16 cellular contexts compared by ENCODE assay signal in the genomic region with DNA sequence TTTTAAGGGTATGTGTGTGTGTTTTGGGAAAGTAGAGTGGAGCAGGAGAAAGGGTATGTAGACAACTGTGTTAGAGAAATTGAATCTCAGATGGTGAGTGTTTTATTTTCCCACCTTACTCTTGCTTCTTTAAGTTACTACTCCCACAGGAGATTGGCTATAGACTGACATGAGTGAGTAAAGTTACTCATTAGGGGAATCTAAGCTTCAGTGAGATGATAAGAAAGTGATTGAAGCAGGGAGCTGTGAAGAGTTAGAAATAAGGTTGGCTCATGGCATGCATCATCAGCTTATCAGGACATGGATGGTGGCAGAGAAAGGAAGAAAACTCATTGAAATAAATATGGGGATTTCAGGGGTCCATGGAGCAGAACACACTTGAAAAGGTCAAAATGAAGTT.
DNase-seq lines count a peak whose midpoint lies in the region; ATAC-seq and FAIRE-seq lines count a peak whose summit lies in the region.
"Had no signal": no experiment of that assay in that cellular context is flagged by ENCODE, and none has a peak within 500 bp of the region (broad histone marks: within the 10 kb centered on the region; RNA-seq: fewer than 3 reads in every experiment).

No MANE protein-coding gene starts in this region.

- H3K4me1 ChIP-seq in CD4-positive, CD25-positive, alpha-beta regulatory T cell (ENCODE audit: control insufficient read depth, insufficient read depth, low read length, poor library complexity, severe bottlenecking): peaks cover 40% of the 10 kb centered on the region

- H3K36me3 Mint-ChIP-seq in CD4-positive, CD25-positive, alpha-beta regulatory T cell: peaks cover 35% of the 10 kb centered on the region
- H3K36me3 Mint-ChIP-seq in activated naive CD8-positive, alpha-beta T cell treated with anti-CD3 and anti-CD28 coated beads for 36 hours: peaks cover 50% of the 10 kb centered on the region
- H3K36me3 Mint-ChIP-seq in natural killer cell treated with Interleukin-12 subunit alpha and Interleukin-12 subunit beta and Interleukin-15 and Interleukin-18, amount 100 ng/mL, for 72 hours: peaks cover 15% of the 10 kb centered on the region

- H3K9me3 Mint-ChIP-seq in CD4-positive, CD25-positive, alpha-beta regulatory T cell: peaks cover 0 to 2% (median 0%) of the 10 kb centered on the region in 7 donors
- H3K9me3 Mint-ChIP-seq in activated naive CD8-positive, alpha-beta T cell treated with anti-CD3 and anti-CD28 coated beads for 36 hours: peaks cover 3% of the 10 kb centered on the region
- peaks cover 4% of the 10 kb centered on the region for H3K9me3 Mint-ChIP-seq in natural killer cell treated with Interleukin-12 subunit alpha and Interleukin-12 subunit beta and Interleukin-15 and Interleukin-18, amount 100 ng/mL, for 72 hours

- no peaks in the 10 kb centered on the region for H3K9me3 ChIP-seq in CD4-positive, CD25-positive, alpha-beta regulatory T cell (ENCODE audit: control insufficient read depth in 2 of 2, low read length in 2 of 2)
- H3K9me3 ChIP-seq: BLaER1 treated with 17β-estradiol and CSF1 and Interleukin-3, amounts not matched to agents 10 nM and 100 nM; mucosa of descending colon; uterus had no signal

- H3K27me3 Mint-ChIP-seq in CD4-positive, CD25-positive, alpha-beta regulatory T cell: no peaks in the 10 kb centered on the region
- no peaks in the 10 kb centered on the region for H3K27me3 Mint-ChIP-seq in activated naive CD8-positive, alpha-beta T cell treated with anti-CD3 and anti-CD28 coated beads for 36 hours
- no peaks in the 10 kb centered on the region for H3K27me3 Mint-ChIP-seq in natural killer cell treated with Interleukin-12 subunit alpha and Interleukin-12 subunit beta and Interleukin-15 and Interleukin-18, amount 100 ng/mL, for 72 hours

- FAIRE-seq in GM18507 (lab: Jason Lieb, UNC): peak; percentile 50

- H3K27me3 ChIP-seq in CD4-positive, CD25-positive, alpha-beta regulatory T cell (ENCODE audit: control insufficient read depth, insufficient read depth, low read length): no peaks in the 10 kb centered on the region
- H3K27me3 ChIP-seq: BLaER1 treated with 17β-estradiol and CSF1 and Interleukin-3, amounts not matched to agents 10 nM and 100 nM; uterus had no signal

- peaks cover 31% of the 10 kb centered on the region for H3K36me3 ChIP-seq in CD4-positive, CD25-positive, alpha-beta regulatory T cell (ENCODE audit: control insufficient read depth, insufficient read depth, low read length)
- H3K36me3 ChIP-seq: uterus had no signal

- DNase-seq in CD4-positive, CD25-positive, alpha-beta regulatory T cell: no peak
- DNase-seq in GM18507 (ENCODE audit: extremely low spot score, insufficient read length, low read depth) (no peak), NOMO-1 treated with dmso at 0.1 percent for 144 hours (lab: John Stamatoyannopoulos, UW; ENCODE audit: unreplicated experiment) (no peak)
- DNase-seq in activated naive CD8-positive, alpha-beta T cell treated with anti-CD3 and anti-CD28 coated beads for 36 hours: no peak
- DNase-seq in natural killer cell treated with Interleukin-12 subunit alpha and Interleukin-12 subunit beta and Interleukin-15 and Interleukin-18, amount 100 ng/mL, for 72 hours (ENCODE audit: low spot score): no peak
- DNase-seq: effector memory CD4-positive, alpha-beta T cell; islet precursor cell; mucosa of descending colon; NCI-H2081 treated with DMSO at 0.1 percent for 48 hours; SIG-M5; stimulated activated CD4-positive, alpha-beta T cell treated with anti-CD3 and anti-CD28 coated beads, Interleukin-1b, Interleukin-23, amount 100 ng/mL, for 48 hours; uterus had no signal

- H3K4me3 ChIP-seq in CD4-positive, CD25-positive, alpha-beta regulatory T cell (ENCODE audit: low read depth, low read length): peak overlapping the region; percentile 15
- H3K4me3 ChIP-seq: BLaER1 treated with 17β-estradiol and CSF1 and Interleukin-3, amounts not matched to agents 10 nM and 100 nM; mucosa of descending colon; uterus had no signal

- peak overlapping the region; percentile 41 for H3K27ac ChIP-seq in CD4-positive, CD25-positive, alpha-beta regulatory T cell (ENCODE audit: insufficient read depth, low read length, poor library complexity, severe bottlenecking)
- H3K27ac ChIP-seq: BLaER1 treated with 17β-estradiol and CSF1 and Interleukin-3, amounts not matched to agents 10 nM and 100 nM had no signal

- peaks cover 54 to 82% (median 72%) of the 10 kb centered on the region in 4 donors for H3K4me1 Mint-ChIP-seq in CD4-positive, CD25-positive, alpha-beta regulatory T cell
- H3K4me1 Mint-ChIP-seq in activated naive CD8-positive, alpha-beta T cell treated with anti-CD3 and anti-CD28 coated beads for 36 hours: peaks cover 73% of the 10 kb centered on the region
- H3K4me1 Mint-ChIP-seq in natural killer cell treated with Interleukin-12 subunit alpha and Interleukin-12 subunit beta and Interleukin-15 and Interleukin-18, amount 100 ng/mL, for 72 hours (ENCODE audit: low read depth in 2 of 2): peaks cover 47 to 78% of the 10 kb centered on the region in 2 donors

- H3K4me3 Mint-ChIP-seq in CD4-positive, CD25-positive, alpha-beta regulatory T cell: peak overlapping the region in 2 of 4 donors; percentile 0 to 1
- no peak overlapping the region for H3K4me3 Mint-ChIP-seq in activated naive CD8-positive, alpha-beta T cell treated with anti-CD3 and anti-CD28 coated beads for 36 hours
- peak overlapping the region; percentile 67 for H3K4me3 Mint-ChIP-seq in natural killer cell treated with Interleukin-12 subunit alpha and Interleukin-12 subunit beta and Interleukin-15 and Interleukin-18, amount 100 ng/mL, for 72 hours

- ATAC-seq in CD4-positive, CD25-positive, alpha-beta regulatory T cell (ENCODE audit: low read depth in 2 of 2): no peak
- ATAC-seq in natural killer cell treated with Interleukin-12 subunit alpha and Interleukin-12 subunit beta and Interleukin-15 and Interleukin-18, amount 100 ng/mL, for 72 hours: peak in 1 of 2 donors; percentile 47
- ATAC-seq in HG02970 (IDR thresholded peaks at IDR 0.05; ENCODE audit: low FRiP score, unreplicated experiment): no peak
- no peak for ATAC-seq in GM18867 (IDR thresholded peaks at IDR 0.05; ENCODE audit: unreplicated experiment)
- ATAC-seq in GM18873 (IDR thresholded peaks at IDR 0.05; ENCODE audit: low FRiP score, unreplicated experiment): no peak
- ATAC-seq: mucosa of descending colon had no signal

- H3K27ac Mint-ChIP-seq in CD4-positive, CD25-positive, alpha-beta regulatory T cell: peak overlapping the region; percentile 27 to 66 (median 27)
- H3K27ac Mint-ChIP-seq in activated naive CD8-positive, alpha-beta T cell treated with anti-CD3 and anti-CD28 coated beads for 36 hours: peak overlapping the region; percentile 55
- H3K27ac Mint-ChIP-seq in natural killer cell treated with Interleukin-12 subunit alpha and Interleukin-12 subunit beta and Interleukin-15 and Interleukin-18, amount 100 ng/mL, for 72 hours: peak overlapping the region; percentile 21 to 79
